9 cellular contexts compared by ENCODE assay signal in the genomic region with DNA sequence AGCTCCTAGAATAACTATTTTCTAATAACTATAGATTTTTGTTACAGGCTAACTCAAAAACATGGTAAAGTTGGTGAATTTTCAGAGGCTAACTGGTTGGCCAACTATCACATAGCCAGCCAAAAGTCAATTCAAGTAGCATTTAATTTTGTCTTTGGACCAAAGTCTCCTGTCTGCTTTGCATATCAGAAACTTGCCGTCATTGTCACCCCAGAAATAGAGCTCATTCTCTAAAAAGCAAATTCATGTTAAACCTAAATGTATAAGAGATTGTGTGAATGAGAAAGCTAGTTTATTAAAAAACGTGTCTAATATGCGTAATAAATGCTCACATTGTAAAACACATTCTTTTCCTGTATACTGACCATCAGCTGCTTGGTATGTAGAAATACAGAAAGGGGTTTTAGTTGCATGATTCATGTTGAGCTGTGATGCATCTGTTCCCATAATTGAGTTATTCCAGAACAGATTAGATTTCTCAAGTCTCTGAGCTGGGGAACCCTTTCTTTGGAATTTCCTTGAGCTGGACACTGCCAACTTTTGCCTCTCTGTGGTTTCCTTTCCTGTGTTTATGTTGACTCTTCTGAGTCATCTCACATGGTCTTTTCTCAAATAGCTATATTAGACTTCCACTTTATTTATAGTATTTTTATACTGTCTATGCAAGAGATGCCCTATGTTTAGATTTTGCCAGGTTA. TPM values are rescaled to one million over a fixed set of nuclear protein-coding genes. Genes with fewer than 3 reads are reported as not detected.
DNase-seq lines count a peak whose midpoint lies in the region; ATAC-seq, FAIRE-seq and TF ChIP-seq lines count a peak whose summit lies in the region.
"Had no signal": no experiment of that assay in that cellular context is flagged by ENCODE, and none has a peak within 500 bp of the region (broad histone marks: within the 10 kb centered on the region; RNA-seq: fewer than 3 reads in every experiment).

No MANE protein-coding gene starts in this region.

- H3K27ac ChIP-seq in A549: peak overlapping the region in 1 of 2 experiments; percentile 21; a peak in 1 of 6 replicates

- peaks cover 29% of the 10 kb centered on the region for H3K4me1 ChIP-seq in A549

- peak; percentile 14 to 73 for DNase-seq in A549 (ENCODE audit: low read depth in 1 of 2, low spot score in 1 of 2)
- peak; percentile 44 for DNase-seq in GOT3 (lab: John Stamatoyannopoulos, UW)
- peak; percentile 4 for DNase-seq in SW480 (ENCODE audit: low spot score)
- DNase-seq in hepatic stellate cell (ENCODE audit: low spot score): peak; percentile 61
- no peak for DNase-seq in AML-193 (lab: John Stamatoyannopoulos, UW)
- DNase-seq in 8988T: no peak
- DNase-seq: CD4-positive, CD25-positive, alpha-beta regulatory T cell had no signal

- WGBS in A549 (ENCODE audit: missing lambda C conversion rate): 26% methylated on average over 3 of the region's 3 CpGs

- no peak for TF ChIP-seq CTCF in A549 (IDR thresholded peaks at IDR 0.05)

- TF ChIP-seq EP300 in A549 (IDR thresholded peaks at IDR 0.05): peak in 1 of 2 experiments; percentile 31; a peak in 1 of 5 replicates

- peak; percentile 49 for FAIRE-seq in A549 (lab: Jason Lieb, UNC)

- peaks cover 3% of the 10 kb centered on the region; the same call in 1 of the 3 replicates for H3K9me3 ChIP-seq in A549

- TF ChIP-seq RAD21 in A549 (conservative IDR thresholded peaks at IDR 0.05 in 1 of 2, IDR thresholded peaks at IDR 0.05 in 1 of 2): no peak

- CTCF ChIA-PET in A549 (lab: Yijun Ruan, JAX): interaction anchor here (0.6 to 1.6 kb wide), 7 partner anchors 19 to 187 kb away, joined by 3 to 8 read pairs (median 4); a partner anchor contains a TSS

- POLR2A ChIA-PET in A549 (lab: Yijun Ruan, JAX): interaction anchor here (1.3 kb wide), 1 partner anchor 133 kb away, joined by 5 read pairs; no protein-coding TSS in a partner anchor

- no peak overlapping the region for H3K4me3 ChIP-seq in A549

- TF ChIP-seq POLR2A in A549 (IDR thresholded peaks at IDR 0.05; ENCODE audit: low read length): no peak

- ATAC-seq in A549 (peak; percentile 97), HG02870 (IDR thresholded peaks at IDR 0.05; ENCODE audit: unreplicated experiment) (no peak), GM19397 (IDR thresholded peaks at IDR 0.05; ENCODE audit: unreplicated experiment) (no peak)

- peak overlapping the region; percentile 66 for H3K4me2 ChIP-seq in A549

TF ChIP-seq in A549, 52 proteins besides CTCF, POLR2A, EP300 and RAD21 (continues in another document):
- TF ChIP-seq NPAS2 (CRISPR knock-in tag; IDR thresholded peaks at IDR 0.05; ENCODE audit: borderline replicate concordance) (no peak), HOXB5 (CRISPR knock-in tag; IDR thresholded peaks at IDR 0.05) (no peak), JUNB (IDR thresholded peaks at IDR 0.05) (peak; percentile 86), BHLHE40 (IDR thresholded peaks at IDR 0.05; ENCODE audit: low read depth, low read length) (no peak), TP53 (CRISPR knock-in tag; IDR thresholded peaks at IDR 0.05) (no peak), CHD2 (IDR thresholded peaks at IDR 0.05; ENCODE audit: low read length, partially characterized antibody) (no peak), NFE2L2 (conservative IDR thresholded peaks at IDR 0.05; ENCODE audit: low read length) (no peak), HEYL (CRISPR knock-in tag; IDR thresholded peaks at IDR 0.05) (no peak), HDAC2 (IDR thresholded peaks at IDR 0.05) (no peak), GATA3 (IDR thresholded peaks at IDR 0.05; ENCODE audit: borderline replicate concordance) (no peak; the same call in 1 of the 2 replicates), RCOR1 (IDR thresholded peaks at IDR 0.05; ENCODE audit: low read depth, low read length) (no peak), HOXB13 (CRISPR knock-in tag; IDR thresholded peaks at IDR 0.05; ENCODE audit: low read depth) (no peak), RNF2 (IDR thresholded peaks at IDR 0.05; ENCODE audit: borderline replicate concordance, low read depth) (no peak), FOSL2 (IDR thresholded peaks at IDR 0.05) (peak; percentile 73), FOSL2 (CRISPR knock-in tag; IDR thresholded peaks at IDR 0.05) (peak; percentile 82), MYC (IDR thresholded peaks at IDR 0.05; ENCODE audit: borderline replicate concordance, low read length) (no peak), TFCP2L1 (CRISPR knock-in tag; IDR thresholded peaks at IDR 0.05) (no peak), FOXS1 (CRISPR knock-in tag; IDR thresholded peaks at IDR 0.05) (no peak), EHF (CRISPR knock-in tag; IDR thresholded peaks at IDR 0.05) (no peak), FOSB (CRISPR knock-in tag; IDR thresholded peaks at IDR 0.05) (no peak), CHD4 (IDR thresholded peaks at IDR 0.05; ENCODE audit: borderline replicate concordance) (no peak)
- TF ChIP-seq, protein P1, sequence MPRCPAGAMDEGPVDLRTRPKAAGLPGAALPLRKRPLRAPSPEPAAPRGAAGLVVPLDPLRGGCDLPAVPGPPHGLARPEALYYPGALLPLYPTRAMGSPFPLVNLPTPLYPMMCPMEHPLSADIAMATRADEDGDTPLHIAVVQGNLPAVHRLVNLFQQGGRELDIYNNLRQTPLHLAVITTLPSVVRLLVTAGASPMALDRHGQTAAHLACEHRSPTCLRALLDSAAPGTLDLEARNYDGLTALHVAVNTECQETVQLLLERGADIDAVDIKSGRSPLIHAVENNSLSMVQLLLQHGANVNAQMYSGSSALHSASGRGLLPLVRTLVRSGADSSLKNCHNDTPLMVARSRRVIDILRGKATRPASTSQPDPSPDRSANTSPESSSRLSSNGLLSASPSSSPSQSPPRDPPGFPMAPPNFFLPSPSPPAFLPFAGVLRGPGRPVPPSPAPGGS (IDR thresholded peaks at IDR 0.05): peak; percentile 55; the same call in 1 of the 3 replicates
- TF ChIP-seq, protein P2, sequence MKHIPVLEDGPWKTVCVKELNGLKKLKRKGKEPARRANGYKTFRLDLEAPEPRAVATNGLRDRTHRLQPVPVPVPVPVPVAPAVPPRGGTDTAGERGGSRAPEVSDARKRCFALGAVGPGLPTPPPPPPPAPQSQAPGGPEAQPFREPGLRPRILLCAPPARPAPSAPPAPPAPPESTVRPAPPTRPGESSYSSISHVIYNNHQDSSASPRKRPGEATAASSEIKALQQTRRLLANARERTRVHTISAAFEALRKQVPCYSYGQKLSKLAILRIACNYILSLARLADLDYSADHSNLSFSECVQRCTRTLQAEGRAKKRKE (CRISPR knock-in tag; IDR thresholded peaks at IDR 0.05; ENCODE audit: low read depth): no peak
- TF ChIP-seq, protein P3, sequence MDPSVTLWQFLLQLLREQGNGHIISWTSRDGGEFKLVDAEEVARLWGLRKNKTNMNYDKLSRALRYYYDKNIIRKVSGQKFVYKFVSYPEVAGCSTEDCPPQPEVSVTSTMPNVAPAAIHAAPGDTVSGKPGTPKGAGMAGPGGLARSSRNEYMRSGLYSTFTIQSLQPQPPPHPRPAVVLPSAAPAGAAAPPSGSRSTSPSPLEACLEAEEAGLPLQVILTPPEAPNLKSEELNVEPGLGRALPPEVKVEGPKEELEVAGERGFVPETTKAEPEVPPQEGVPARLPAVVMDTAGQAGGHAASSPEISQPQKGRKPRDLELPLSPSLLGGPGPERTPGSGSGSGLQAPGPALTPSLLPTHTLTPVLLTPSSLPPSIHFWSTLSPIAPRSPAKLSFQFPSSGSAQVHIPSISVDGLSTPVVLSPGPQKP (IDR thresholded peaks at IDR 0.05; ENCODE audit: low read depth, low read length): no peak
- TF ChIP-seq, protein P4, sequence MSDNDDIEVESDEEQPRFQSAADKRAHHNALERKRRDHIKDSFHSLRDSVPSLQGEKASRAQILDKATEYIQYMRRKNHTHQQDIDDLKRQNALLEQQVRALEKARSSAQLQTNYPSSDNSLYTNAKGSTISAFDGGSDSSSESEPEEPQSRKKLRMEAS (IDR thresholded peaks at IDR 0.05): no peak
- TF ChIP-seq, protein P5, sequence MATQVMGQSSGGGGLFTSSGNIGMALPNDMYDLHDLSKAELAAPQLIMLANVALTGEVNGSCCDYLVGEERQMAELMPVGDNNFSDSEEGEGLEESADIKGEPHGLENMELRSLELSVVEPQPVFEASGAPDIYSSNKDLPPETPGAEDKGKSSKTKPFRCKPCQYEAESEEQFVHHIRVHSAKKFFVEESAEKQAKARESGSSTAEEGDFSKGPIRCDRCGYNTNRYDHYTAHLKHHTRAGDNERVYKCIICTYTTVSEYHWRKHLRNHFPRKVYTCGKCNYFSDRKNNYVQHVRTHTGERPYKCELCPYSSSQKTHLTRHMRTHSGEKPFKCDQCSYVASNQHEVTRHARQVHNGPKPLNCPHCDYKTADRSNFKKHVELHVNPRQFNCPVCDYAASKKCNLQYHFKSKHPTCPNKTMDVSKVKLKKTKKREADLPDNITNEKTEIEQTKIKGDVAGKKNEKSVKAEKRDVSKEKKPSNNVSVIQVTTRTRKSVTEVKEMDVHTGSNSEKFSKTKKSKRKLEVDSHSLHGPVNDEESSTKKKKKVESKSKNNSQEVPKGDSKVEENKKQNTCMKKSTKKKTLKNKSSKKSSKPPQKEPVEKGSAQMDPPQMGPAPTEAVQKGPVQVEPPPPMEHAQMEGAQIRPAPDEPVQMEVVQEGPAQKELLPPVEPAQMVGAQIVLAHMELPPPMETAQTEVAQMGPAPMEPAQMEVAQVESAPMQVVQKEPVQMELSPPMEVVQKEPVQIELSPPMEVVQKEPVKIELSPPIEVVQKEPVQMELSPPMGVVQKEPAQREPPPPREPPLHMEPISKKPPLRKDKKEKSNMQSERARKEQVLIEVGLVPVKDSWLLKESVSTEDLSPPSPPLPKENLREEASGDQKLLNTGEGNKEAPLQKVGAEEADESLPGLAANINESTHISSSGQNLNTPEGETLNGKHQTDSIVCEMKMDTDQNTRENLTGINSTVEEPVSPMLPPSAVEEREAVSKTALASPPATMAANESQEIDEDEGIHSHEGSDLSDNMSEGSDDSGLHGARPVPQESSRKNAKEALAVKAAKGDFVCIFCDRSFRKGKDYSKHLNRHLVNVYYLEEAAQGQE (IDR thresholded peaks at IDR 0.05): no peak
- TF ChIP-seq, protein P6, sequence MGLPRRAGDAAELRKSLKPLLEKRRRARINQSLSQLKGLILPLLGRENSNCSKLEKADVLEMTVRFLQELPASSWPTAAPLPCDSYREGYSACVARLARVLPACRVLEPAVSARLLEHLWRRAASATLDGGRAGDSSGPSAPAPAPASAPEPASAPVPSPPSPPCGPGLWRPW (IDR thresholded peaks at IDR 0.05): 0 out of 2 replicates have a peak, but pooled peaks have one; percentile 36

RNA-seq across cellular contexts. Expression of a gene that starts 7.3 kb away (rescaled TPM):
- polyA plus RNA-seq in A549 (2011; rRNA removed) (10.5 and 16.0 TPM in 2 replicates), A549 (2017; fragmentation: RNase III; extraction: RNeasy Plus Mini Kit Qiagen cat#74134 plus additional on column Dnase treatment) (9.8 to 10.7 TPM (median 10.0 TPM) in 3 replicates)
- polyA plus RNA-seq in A549 (2012; cell fraction: cytosol; rRNA removed): 1.5 and 1.6 TPM in 2 replicates
- polyA plus RNA-seq in A549 (2012; cell fraction: nucleus; rRNA removed): 0.76 and 1.5 TPM in 2 replicates
- 4.8 and 5.8 TPM in 2 replicates for polyA minus RNA-seq in A549 (2011; rRNA and poly(A)+ RNA removed)

Comparison
In these comparisons a context has a peak if more than half of its experiments do, and no peak if none do; other contexts are left out.
1. ATAC-seq: peak in A549 (2 of 2); none in HG02870 (single experiment) and GM19397 (single experiment).
2. DNase-seq: peak in A549 (2 of 2), GOT3 (single experiment), SW480 (single experiment) and hepatic stellate cell (single experiment); none in AML-193 (0 of 2) and 8988T (single experiment).